Comparison of ENCODE assay signal across 10 cellular contexts in genomic region chr5:14728109-14728938, GRCh38.
DNase-seq lines count a peak whose midpoint lies in the region; ATAC-seq and TF ChIP-seq lines count a peak whose summit lies in the region.
"Had no signal": no experiment of that assay in that cellular context is flagged by ENCODE, and none has a peak within 500 bp of the region (broad histone marks: within the 10 kb centered on the region; RNA-seq: fewer than 3 reads in every experiment).

No MANE protein-coding gene starts in this region.

- H3K27ac ChIP-seq in iPS-18a (ENCODE audit: low read length) = peak overlapping the region; percentile 92
- H3K27ac ChIP-seq in lower lobe of right lung = no peak overlapping the region

- H3K4me3 ChIP-seq in iPS-18a (ENCODE audit: low read length) = peak overlapping the region; percentile 36
- H3K4me3 ChIP-seq in lower lobe of right lung = no peak overlapping the region

- TF ChIP-seq CTCF in WTC11 (IDR thresholded peaks at IDR 0.05) (no peak), lower lobe of right lung (IDR thresholded peaks at IDR 0.05) (no peak)

- no peaks in the 10 kb centered on the region for H3K36me3 Mint-ChIP-seq in WTC11

- POLR2A ChIA-PET in WTC11 (lab: Charles Lee) = no interaction called here

- H3K27ac Mint-ChIP-seq in WTC11 = no peak overlapping the region
- H3K27ac Mint-ChIP-seq: activated CD4-positive, alpha-beta memory T cell treated with anti-CD3 and anti-CD28 coated beads for 36 hours had no signal

- intact Hi-C loops in posterior cingulate gyrus (cut with DNase I) = loop anchor here (5.0 kb wide), 2 partner anchors 41 to 144 kb away; partner anchors contain the start of gene ANKH
- intact Hi-C loops in lower lobe of right lung (cut with DNase I) = loop anchor here (10.0 kb wide), 2 partner anchors 146 to 276 kb away; partner anchors contain the start of gene ANKH

- H3K36me3 ChIP-seq in iPS-18a (ENCODE audit: control insufficient read depth, low read depth, low read length) (no peaks in the 10 kb centered on the region), lower lobe of right lung (peaks cover 21% of the 10 kb centered on the region)

- peak overlapping the region; percentile 13; the same call in 1 of the 2 replicates for H3K4me3 Mint-ChIP-seq in WTC11
- H3K4me3 Mint-ChIP-seq: activated CD4-positive, alpha-beta memory T cell treated with anti-CD3 and anti-CD28 coated beads for 36 hours; CD8-positive, alpha-beta memory T cell had no signal

- peaks cover 36% of the 10 kb centered on the region for H3K4me1 Mint-ChIP-seq in WTC11

- no peaks in the 10 kb centered on the region for H3K9me3 Mint-ChIP-seq in WTC11
- H3K9me3 Mint-ChIP-seq: activated CD4-positive, alpha-beta memory T cell treated with anti-CD3 and anti-CD28 coated beads for 36 hours; CD8-positive, alpha-beta memory T cell had no signal

- H3K27me3 ChIP-seq in iPS-18a (ENCODE audit: control insufficient read depth, insufficient read depth, low read length) (no peaks in the 10 kb centered on the region), lower lobe of right lung (ENCODE audit: low read depth) (no peaks in the 10 kb centered on the region)

- no peaks in the 10 kb centered on the region for H3K9me3 ChIP-seq in iPS-18a (ENCODE audit: control insufficient read depth, low read depth, low read length)
- H3K9me3 ChIP-seq in lower lobe of right lung = no peaks in the 10 kb centered on the region

- CTCF ChIA-PET in WTC11 (lab: Charles Lee) = interaction anchor here (0.9 to 5.6 kb wide), 11 partner anchors 20 to 298 kb away, joined by 3 to 52 read pairs (median 4); no protein-coding TSS in a partner anchor

- ATAC-seq in WTC11 = peak; percentile 81
- no peak for ATAC-seq in lower lobe of right lung

- H3K4me1 ChIP-seq in iPS-18a (ENCODE audit: control insufficient read depth, low read depth, low read length) = peaks cover 23% of the 10 kb centered on the region
- peaks cover 10% of the 10 kb centered on the region for H3K4me1 ChIP-seq in lower lobe of right lung

- DNase-seq in HT-29 (ENCODE audit: low spot score) = peak; percentile 92
- DNase-seq in WTC11 (ENCODE audit: low spot score) = peak; percentile 83
- peak; percentile 63 to 97 (median 80) for DNase-seq in posterior cingulate gyrus
- DNase-seq in T-helper 2 cell = no peak
- DNase-seq in RPMI8226 = no peak
- DNase-seq in lower lobe of right lung = no peak
- no peak for DNase-seq in NCI-H446 treated with DMSO at 0.1 percent for 48 hours (lab: John Stamatoyannopoulos, UW)

- H3K9ac ChIP-seq in iPS-18a (ENCODE audit: low read length) = peak overlapping the region; percentile 55

- H3K27me3 Mint-ChIP-seq in WTC11 (ENCODE audit: low read depth) = no peaks in the 10 kb centered on the region; the same call in 1 of the 2 replicates
- H3K27me3 Mint-ChIP-seq: activated CD4-positive, alpha-beta memory T cell treated with anti-CD3 and anti-CD28 coated beads for 36 hours; CD8-positive, alpha-beta memory T cell had no signal

TF ChIP-seq in WTC11, 78 proteins besides CTCF, POLR2A, EP300 and RAD21 (continues in another document):
- TF ChIP-seq FOXP1 (CRISPR knock-in tag; IDR thresholded peaks at IDR 0.05; ENCODE audit: borderline replicate concordance) (0 out of 2 replicates have a peak, but pooled peaks have one; percentile 73), ZNF281 (CRISPR knock-in tag; IDR thresholded peaks at IDR 0.05) (peak; percentile 96), IRF1 (CRISPR knock-in tag; IDR thresholded peaks at IDR 0.05) (no peak), ZNF396 (CRISPR knock-in tag; IDR thresholded peaks at IDR 0.05; ENCODE audit: borderline replicate concordance) (no peak), MAX (CRISPR knock-in tag; IDR thresholded peaks at IDR 0.05) (peak; percentile 48; the same call in 1 of the 2 replicates), ZBTB43 (CRISPR knock-in tag; IDR thresholded peaks at IDR 0.05) (no peak), NR3C1 (CRISPR knock-in tag; conservative IDR thresholded peaks at IDR 0.05; ENCODE audit: low read depth) (0 out of 2 replicates have a peak, but pooled peaks have one; percentile 27), ZNF423 (CRISPR knock-in tag; IDR thresholded peaks at IDR 0.05) (0 out of 2 replicates have a peak, but pooled peaks have one; percentile 22), SP1 (CRISPR knock-in tag; conservative IDR thresholded peaks at IDR 0.05) (peak; percentile 71), CREM (CRISPR knock-in tag; IDR thresholded peaks at IDR 0.05) (0 out of 2 replicates have a peak, but pooled peaks have one; percentile 52), E2F4 (CRISPR knock-in tag; IDR thresholded peaks at IDR 0.05; ENCODE audit: borderline replicate concordance, low read depth) (no peak), GABPB1 (CRISPR knock-in tag; IDR thresholded peaks at IDR 0.05) (peak; percentile 29; the same call in 1 of the 2 replicates)

Comparison
In these comparisons a context has a peak if more than half of its experiments do, and no peak if none do; other contexts are left out.
1. DNase-seq: peak in HT-29 (single experiment), WTC11 (single experiment) and posterior cingulate gyrus (10 of 10); none in T-helper 2 cell (0 of 5), RPMI8226 (single experiment), lower lobe of right lung (single experiment) and NCI-H446 treated with DMSO at 0.1 percent for 48 hours (single experiment).